Comparison of ENCODE assay signal across 16 cellular contexts in the genomic region with DNA sequence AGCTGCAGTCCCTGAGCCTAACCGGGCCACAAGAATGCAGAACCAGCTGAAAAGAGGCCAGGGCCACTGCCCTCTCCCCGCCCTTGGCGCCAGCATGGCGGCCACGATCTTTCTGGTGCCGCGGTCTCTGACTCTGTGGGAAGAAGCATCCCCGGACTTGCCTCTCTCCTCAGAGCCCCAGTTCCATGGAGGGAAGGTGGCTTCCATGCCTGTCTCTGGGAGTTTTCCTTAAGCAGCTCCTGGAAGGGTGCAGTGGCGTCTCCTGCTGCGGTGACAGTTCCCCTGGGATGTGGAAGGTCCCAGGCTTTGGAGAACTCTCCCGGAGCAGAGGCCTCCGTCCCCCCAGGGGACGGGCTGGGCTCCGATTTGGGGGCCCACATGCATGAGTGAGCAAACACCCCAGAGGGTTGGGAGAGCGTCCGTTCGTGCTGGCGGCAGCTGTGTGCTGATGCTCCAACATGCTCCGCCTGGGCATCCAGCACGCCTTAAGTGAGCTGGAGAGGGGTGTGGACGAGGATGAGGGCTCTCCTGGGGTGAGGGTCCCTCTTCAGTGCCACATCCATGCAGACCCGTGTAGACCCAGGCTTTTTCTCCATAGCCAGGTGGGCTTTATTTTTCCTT.
"Had no signal": no experiment of that assay in that cellular context is flagged by ENCODE, and none has a peak within 500 bp of the region (broad histone marks: within the 10 kb centered on the region; RNA-seq: fewer than 3 reads in every experiment).

No MANE protein-coding gene starts in this region.

- H3K4me3 Mint-ChIP-seq: activated CD4-positive, alpha-beta memory T cell treated with anti-CD3 and anti-CD28 coated beads for 36 hours; activated CD4-positive, alpha-beta T cell treated with anti-CD3 and anti-CD28 coated beads for 36 hours; activated naive CD4-positive, alpha-beta T cell treated with anti-CD3 and anti-CD28 coated beads for 36 hours; memory B cell; naive thymus-derived CD4-positive, alpha-beta T cell had no signal

- H3K4me1 ChIP-seq: left lung, parathyroid adenoma had no signal

- H3K79me2 ChIP-seq: parathyroid adenoma had no signal

- H3K36me3 Mint-ChIP-seq: activated CD4-positive, alpha-beta memory T cell treated with anti-CD3 and anti-CD28 coated beads for 36 hours; memory B cell; naive thymus-derived CD4-positive, alpha-beta T cell had no signal

- ATAC-seq: activated CD4-positive, alpha-beta T cell treated with anti-CD3 and anti-CD28 coated beads for 36 hours; left lung; naive thymus-derived CD4-positive, alpha-beta T cell; stimulated activated naive CD8-positive, alpha-beta T cell treated with anti-CD3 and anti-CD28 coated beads, Interleukin-15, Interleukin-2, amounts not matched to agents 100 U/mL and 50 U/mL, for 24 hours had no signal

- H3K9me3 ChIP-seq: ascending aorta, left lung, neutrophil, transverse colon had no signal

- H3K4me3 ChIP-seq: ascending aorta, left lung, transverse colon had no signal

- H3K27me3 ChIP-seq: ascending aorta, neutrophil, transverse colon had no signal

- H3K9ac ChIP-seq: parathyroid adenoma had no signal

- DNase-seq: activated CD4-positive, alpha-beta memory T cell treated with anti-CD3 and anti-CD28 coated beads for 36 hours; activated CD4-positive, alpha-beta T cell treated with anti-CD3 and anti-CD28 coated beads for 36 hours; activated naive CD4-positive, alpha-beta T cell treated with anti-CD3 and anti-CD28 coated beads for 36 hours; cortex of kidney; naive thymus-derived CD4-positive, alpha-beta T cell; stimulated activated naive CD8-positive, alpha-beta T cell treated with anti-CD3 and anti-CD28 coated beads, Interleukin-15, Interleukin-2, amounts not matched to agents 100 U/mL and 50 U/mL, for 24 hours; SW 1271; T-helper 2 cell; transverse colon; WERI-Rb-1 had no signal

- H3K27ac ChIP-seq: ascending aorta, left lung, neutrophil, parathyroid adenoma, transverse colon, WERI-Rb-1 had no signal

- H3K9me3 Mint-ChIP-seq: activated CD4-positive, alpha-beta memory T cell treated with anti-CD3 and anti-CD28 coated beads for 36 hours; activated naive CD4-positive, alpha-beta T cell treated with anti-CD3 and anti-CD28 coated beads for 36 hours; memory B cell; naive thymus-derived CD4-positive, alpha-beta T cell had no signal

- H3K27ac Mint-ChIP-seq: activated CD4-positive, alpha-beta memory T cell treated with anti-CD3 and anti-CD28 coated beads for 36 hours; activated CD4-positive, alpha-beta T cell treated with anti-CD3 and anti-CD28 coated beads for 36 hours; activated naive CD4-positive, alpha-beta T cell treated with anti-CD3 and anti-CD28 coated beads for 36 hours; memory B cell; naive thymus-derived CD4-positive, alpha-beta T cell had no signal

- H3K4me1 Mint-ChIP-seq: activated CD4-positive, alpha-beta T cell treated with anti-CD3 and anti-CD28 coated beads for 36 hours; memory B cell had no signal

- H3K36me3 ChIP-seq: ascending aorta, left lung, neutrophil, transverse colon, WERI-Rb-1 had no signal

- H3K27me3 Mint-ChIP-seq: activated CD4-positive, alpha-beta T cell treated with anti-CD3 and anti-CD28 coated beads for 36 hours; naive thymus-derived CD4-positive, alpha-beta T cell had no signal

- H2AFZ ChIP-seq: parathyroid adenoma had no signal

- FAIRE-seq: frontal cortex had no signal
